ENCODE assay signal across 14 cellular contexts in genomic region chr3:160374472-160374871, GRCh38.
"Had no signal": no experiment of that assay in that cellular context is flagged by ENCODE, and none has a peak within 500 bp of the region (broad histone marks: within the 10 kb centered on the region; RNA-seq: fewer than 3 reads in every experiment).

No MANE protein-coding gene starts in this region.

- H2AFZ ChIP-seq: hepatocyte had no signal

- H3K4me3 Mint-ChIP-seq: activated naive CD8-positive, alpha-beta T cell treated with anti-CD3 and anti-CD28 coated beads, Interleukin-2, amount 10 ng/mL, durations not matched to agents 7 days and 5 days; natural killer cell; T-helper 2 cell treated with Interferon-gamma antibody and Interleukin-4, amounts not matched to agents 5 μg/mL and 100 μg/mL, for 36 hours; type B pancreatic cell had no signal

- H3K9me3 Mint-ChIP-seq: activated naive CD8-positive, alpha-beta T cell treated with anti-CD3 and anti-CD28 coated beads, Interleukin-2, amount 10 ng/mL, durations not matched to agents 7 days and 5 days; natural killer cell; T-helper 2 cell treated with Interferon-gamma antibody and Interleukin-4, amounts not matched to agents 5 μg/mL and 100 μg/mL, for 36 hours; type B pancreatic cell had no signal

- H3K79me2 ChIP-seq: hepatocyte had no signal

- H3K27me3 ChIP-seq: hepatocyte, sigmoid colon, suprapubic skin had no signal

- H3K4me1 ChIP-seq: prostate gland, sigmoid colon, suprapubic skin had no signal

- H3K4me2 ChIP-seq: hepatocyte had no signal

- DNase-seq: activated effector memory CD4-positive, alpha-beta T cell treated with anti-CD3 and anti-CD28 coated beads, Interleukin-2, amount 50 U/mL, for 16 hours; activated naive CD8-positive, alpha-beta T cell treated with anti-CD3 and anti-CD28 coated beads, Interleukin-2, amount 10 ng/mL, durations not matched to agents 7 days and 5 days; activated T-cell treated with anti-CD3 and anti-CD28 coated beads, Interleukin-2, amount 50 U/mL, for 1 hour; aorta; natural killer cell; nucleus accumbens; sigmoid colon; stimulated activated CD4-positive, alpha-beta T cell treated with anti-CD3 and anti-CD28 coated beads, Interleukin-12 subunit alpha, Interleukin-12 subunit beta, amount 100 ng/mL, for 4 hours; stimulated activated naive CD8-positive, alpha-beta T cell treated with anti-CD3 and anti-CD28 coated beads, Interleukin-15, Interleukin-2, amounts not matched to agents 100 U/mL and 50 U/mL, for 24 hours had no signal

- H3K36me3 ChIP-seq: prostate gland had no signal

- H3K27ac Mint-ChIP-seq: activated naive CD8-positive, alpha-beta T cell treated with anti-CD3 and anti-CD28 coated beads, Interleukin-2, amount 10 ng/mL, durations not matched to agents 7 days and 5 days; natural killer cell; T-helper 2 cell treated with Interferon-gamma antibody and Interleukin-4, amounts not matched to agents 5 μg/mL and 100 μg/mL, for 36 hours; type B pancreatic cell had no signal

- H3K4me1 Mint-ChIP-seq: activated naive CD8-positive, alpha-beta T cell treated with anti-CD3 and anti-CD28 coated beads, Interleukin-2, amount 10 ng/mL, durations not matched to agents 7 days and 5 days; natural killer cell had no signal

- H3K9me3 ChIP-seq: prostate gland, sigmoid colon, suprapubic skin had no signal

- H3K4me3 ChIP-seq: hepatocyte, prostate gland, sigmoid colon, suprapubic skin had no signal

- H3K27me3 Mint-ChIP-seq: activated naive CD8-positive, alpha-beta T cell treated with anti-CD3 and anti-CD28 coated beads, Interleukin-2, amount 10 ng/mL, durations not matched to agents 7 days and 5 days; type B pancreatic cell had no signal

- H3K27ac ChIP-seq: hepatocyte, prostate gland, sigmoid colon, suprapubic skin had no signal
